ENCODE assay signal across 8 cellular contexts in genomic region chr15:56733131-56734012, GRCh38. TPM values are rescaled to one million over a fixed set of nuclear protein-coding genes. Genes with fewer than 3 reads are reported as not detected.
DNase-seq lines count a peak whose midpoint lies in the region; ATAC-seq and TF ChIP-seq lines count a peak whose summit lies in the region.

TSS of gene ZNF280D (minus strand) at chr15:56733509. CDS start at chr15:56707109, 26,400 bp downstream.

- H3K27me3 ChIP-seq in mammary epithelial cell (ENCODE audit: insufficient read depth, low read length) = no peaks in the 10 kb centered on the region

- H3K27ac ChIP-seq in mammary epithelial cell (ENCODE audit: insufficient read depth, low read depth, low read length) = peak within 1 kb of the TSS; percentile 67

- H3K36me3 ChIP-seq in mammary epithelial cell (ENCODE audit: insufficient read depth, low read length) = no peaks in the 10 kb centered on the region

- H3K27ac Mint-ChIP-seq in WTC11 = peak within 1 kb of the TSS; percentile 97

- H3K4me3 ChIP-seq in mammary epithelial cell (replicated peaks in 1 of 3; ENCODE audit: insufficient read depth in 1 of 3, low read depth in 2 of 3, low read length in 3 of 3) = peak within 1 kb of the TSS; percentile 73 to 80 (median 75)

- intact Hi-C loops in mammary epithelial cell (cut with micrococcal nuclease) = loop anchor here (5.0 kb wide), 2 partner anchors 84 to 236 kb away; no protein-coding TSS in a partner anchor

- no peaks in the 10 kb centered on the region for H4K20me1 ChIP-seq in mammary epithelial cell (ENCODE audit: insufficient read depth, low read length)

- dilution Hi-C loops in mammary epithelial cell (cut with HindIII; ENCODE audit: low sequenced_read_pairs) = no loop called here

- TF ChIP-seq CTCF in WTC11 (IDR thresholded peaks at IDR 0.05) = no peak
- TF ChIP-seq CTCF in mammary epithelial cell (conservative IDR thresholded peaks at IDR 0.05 in 1 of 2, IDR thresholded peaks at IDR 0.05 in 1 of 2; ENCODE audit: extremely low read depth in 1 of 2, insufficient read depth in 1 of 2, low read depth in 1 of 2, low read length in 2 of 2) = no peak

- DNase-seq in 8988T (peak; percentile 37), NCI-H2171 (lab: John Stamatoyannopoulos, UW) (peak; percentile 85), WTC11 (ENCODE audit: low spot score) (peak; percentile 78), mammary epithelial cell (peak; percentile 83), inferior parietal cortex (ENCODE audit: extremely low spot score) (peak; percentile 83)
- peak; percentile 75 for DNase-seq in stimulated activated CD4-positive, alpha-beta T cell treated with anti-CD3 and anti-CD28 coated beads, Interleukin-12 subunit alpha, Interleukin-12 subunit beta, amount 100 ng/mL, for 4 hours

- peak within 1 kb of the TSS; percentile 88 for H3K4me3 Mint-ChIP-seq in WTC11

- BruUV-seq in mammary epithelial cell (replicated peaks; lab: Mats Ljungman, UMichigan) = no TSS peak

- H3K79me2 ChIP-seq in mammary epithelial cell (ENCODE audit: insufficient read depth, low read length) = peaks cover 42% of the 10 kb centered on the region

- in situ Hi-C loops in mammary epithelial cell (cut with MboI; ENCODE audit: low sequenced_read_pairs in 2 of 2) = no loop called here

- peaks cover 21% of the 10 kb centered on the region for H3K4me1 ChIP-seq in mammary epithelial cell (ENCODE audit: insufficient read depth, low read length)

- peaks cover 23% of the 10 kb centered on the region for H3K36me3 Mint-ChIP-seq in WTC11

- 27% methylated on average over 25 of the region's 101 CpGs for WGBS in mammary epithelial cell (ENCODE audit: low coverage, missing lambda C conversion rate)

- peak within 1 kb of the TSS; percentile 86 for H3K9ac ChIP-seq in mammary epithelial cell (ENCODE audit: insufficient read depth, low read length)

- H2AFZ ChIP-seq in mammary epithelial cell (ENCODE audit: low read depth, low read length) = peak within 1 kb of the TSS; percentile 96

- H3K9me3 Mint-ChIP-seq in WTC11 = peaks cover 22% of the 10 kb centered on the region

- CTCF ChIA-PET in WTC11 (lab: Charles Lee) (interaction anchor here (0.9 kb wide), 1 partner anchor 14 kb away, joined by 3 read pairs; no protein-coding TSS in a partner anchor), mammary epithelial cell (lab: Charles Lee; ENCODE audit: low non-redundant PET) (no interaction called here)

- H3K9me3 ChIP-seq in mammary epithelial cell (replicated peaks; ENCODE audit: insufficient read depth, low read length) = no peaks in the 10 kb centered on the region

- H3K4me1 Mint-ChIP-seq in WTC11 = peaks cover 30% of the 10 kb centered on the region

- H3K4me2 ChIP-seq in mammary epithelial cell (ENCODE audit: insufficient read depth, low read depth, low read length) = peak within 1 kb of the TSS; percentile 80

- H3K27me3 Mint-ChIP-seq in WTC11 (ENCODE audit: low read depth) = peaks cover 22% of the 10 kb centered on the region

- peak; percentile 62 for ATAC-seq in GM18861 (IDR thresholded peaks at IDR 0.05; ENCODE audit: unreplicated experiment)
- ATAC-seq in HG03095 (IDR thresholded peaks at IDR 0.05; ENCODE audit: unreplicated experiment) = peak; percentile 73
- ATAC-seq in WTC11 = peak; percentile 84

- POLR2A ChIA-PET in WTC11 (lab: Charles Lee) = interaction anchor here (0.6 to 1.3 kb wide), 4 partner anchors 9 to 185 kb away, joined by 3 read pairs; partner anchors contain the start of gene TCF12

TF ChIP-seq in WTC11, 78 proteins besides CTCF, POLR2A, EP300 and RAD21 (continues in another document):
- peak; percentile 98 for TF ChIP-seq ELF4 (CRISPR knock-in tag; IDR thresholded peaks at IDR 0.05; ENCODE audit: low read depth)
- no peak for TF ChIP-seq ZSCAN18 (CRISPR knock-in tag; IDR thresholded peaks at IDR 0.05)
- peak; percentile 92 for TF ChIP-seq HMGXB4 (CRISPR knock-in tag; IDR thresholded peaks at IDR 0.05)
- no peak for TF ChIP-seq HMGA2 (CRISPR knock-in tag; IDR thresholded peaks at IDR 0.05)
- TF ChIP-seq ATF3 (CRISPR knock-in tag; conservative IDR thresholded peaks at IDR 0.05) = peak; percentile 92
- no peak for TF ChIP-seq CDX4 (CRISPR knock-in tag; IDR thresholded peaks at IDR 0.05; ENCODE audit: borderline replicate concordance)
- TF ChIP-seq MLX (CRISPR knock-in tag; IDR thresholded peaks at IDR 0.05) = peak; percentile 94; the same call in 1 of the 2 replicates
- TF ChIP-seq FOXJ3 (CRISPR knock-in tag; IDR thresholded peaks at IDR 0.05; ENCODE audit: borderline replicate concordance) = no peak
- peak; percentile 98 for TF ChIP-seq IRF1 (CRISPR knock-in tag; IDR thresholded peaks at IDR 0.05)
- TF ChIP-seq NFE2L1 (CRISPR knock-in tag; IDR thresholded peaks at IDR 0.05) = peak; percentile 98
- peak; percentile 99 for TF ChIP-seq ZNF232 (CRISPR knock-in tag; IDR thresholded peaks at IDR 0.05)
- peak; percentile 97 for TF ChIP-seq ZNF138 (CRISPR knock-in tag; conservative IDR thresholded peaks at IDR 0.05)

RNA-seq across cellular contexts. Expression of gene ZNF280D, which starts in this region (rescaled TPM):
- 20.9 to 25.7 TPM (median 23.0 TPM) in 3 replicates for total RNA-seq in WTC11 (2021)
- total RNA-seq in mammary epithelial cell = 10 to 100 TPM; 24.1 to 25.7 TPM
- 2.4 TPM for polyA plus RNA-seq in mammary epithelial cell
- 3.9 TPM for polyA minus RNA-seq in mammary epithelial cell

Comparison
In these comparisons a context has a peak if more than half of its experiments do, and no peak if none do; other contexts are left out.
1. Peak in every context shown above with its lines: DNase-seq, ATAC-seq, H3K4me3 ChIP-seq and H3K27ac ChIP-seq.